In the genomic region with DNA sequence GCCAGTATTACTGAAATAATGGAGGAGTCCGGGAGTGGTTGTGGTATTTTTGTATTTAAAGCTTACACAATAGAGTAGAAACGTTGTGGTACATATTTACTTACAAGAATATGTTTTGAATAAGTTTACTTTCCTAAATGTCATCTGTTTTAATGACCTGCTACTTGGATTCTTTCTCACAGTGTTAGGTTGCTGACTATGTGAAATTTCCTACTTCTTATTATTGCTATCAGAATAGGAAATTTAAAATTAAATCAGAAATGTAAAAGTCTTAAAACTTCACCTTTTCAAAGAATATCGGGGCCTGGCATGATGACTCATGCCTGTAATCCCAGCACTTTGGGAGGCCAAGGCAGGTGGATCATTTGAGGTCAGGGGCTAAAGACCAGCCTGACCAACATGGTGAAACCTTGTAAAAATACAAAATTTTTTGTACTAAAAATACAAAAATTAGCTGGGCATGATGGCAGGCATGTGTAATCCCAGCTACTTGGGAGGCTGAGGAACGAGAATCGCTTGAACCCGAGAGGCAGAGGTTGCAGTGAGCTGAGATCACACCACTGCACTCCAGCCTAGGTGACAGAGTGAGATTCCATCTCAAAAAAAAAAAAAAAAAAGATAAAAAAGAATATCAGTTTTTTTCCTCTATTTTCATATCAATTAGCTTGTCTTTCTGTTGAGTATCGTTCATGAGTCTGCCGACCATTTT, we compare ENCODE assay signal across 1 cellular context.
TF ChIP-seq lines count a peak whose summit lies in the region.

No MANE protein-coding gene starts in this region.

TF ChIP-seq in HepG2, 621 proteins besides CTCF, POLR2A, EP300 and RAD21 (continued from another document and continues in another):
- TF ChIP-seq, protein P1, sequence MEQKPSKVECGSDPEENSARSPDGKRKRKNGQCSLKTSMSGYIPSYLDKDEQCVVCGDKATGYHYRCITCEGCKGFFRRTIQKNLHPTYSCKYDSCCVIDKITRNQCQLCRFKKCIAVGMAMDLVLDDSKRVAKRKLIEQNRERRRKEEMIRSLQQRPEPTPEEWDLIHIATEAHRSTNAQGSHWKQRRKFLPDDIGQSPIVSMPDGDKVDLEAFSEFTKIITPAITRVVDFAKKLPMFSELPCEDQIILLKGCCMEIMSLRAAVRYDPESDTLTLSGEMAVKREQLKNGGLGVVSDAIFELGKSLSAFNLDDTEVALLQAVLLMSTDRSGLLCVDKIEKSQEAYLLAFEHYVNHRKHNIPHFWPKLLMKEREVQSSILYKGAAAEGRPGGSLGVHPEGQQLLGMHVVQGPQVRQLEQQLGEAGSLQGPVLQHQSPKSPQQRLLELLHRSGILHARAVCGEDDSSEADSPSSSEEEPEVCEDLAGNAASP (CRISPR knock-in tag; IDR thresholded peaks at IDR 0.05; ENCODE audit: borderline replicate concordance): peak; percentile 98
- no peak for TF ChIP-seq ZFP1 (CRISPR knock-in tag; IDR thresholded peaks at IDR 0.05)
- no peak for TF ChIP-seq HINFP (CRISPR knock-in tag; IDR thresholded peaks at IDR 0.05; ENCODE audit: low read depth)
- TF ChIP-seq, protein P2, sequence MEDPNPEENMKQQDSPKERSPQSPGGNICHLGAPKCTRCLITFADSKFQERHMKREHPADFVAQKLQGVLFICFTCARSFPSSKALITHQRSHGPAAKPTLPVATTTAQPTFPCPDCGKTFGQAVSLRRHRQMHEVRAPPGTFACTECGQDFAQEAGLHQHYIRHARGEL (CRISPR knock-in tag; IDR thresholded peaks at IDR 0.05): no peak
- TF ChIP-seq, protein P3, sequence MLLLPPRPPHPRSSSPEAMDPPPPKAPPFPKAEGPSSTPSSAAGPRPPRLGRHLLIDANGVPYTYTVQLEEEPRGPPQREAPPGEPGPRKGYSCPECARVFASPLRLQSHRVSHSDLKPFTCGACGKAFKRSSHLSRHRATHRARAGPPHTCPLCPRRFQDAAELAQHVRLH (CRISPR knock-in tag; IDR thresholded peaks at IDR 0.05; ENCODE audit: borderline replicate concordance, low read depth): 0 out of 2 replicates have a peak, but pooled peaks have one; percentile 41
- no peak for TF ChIP-seq ZNF496 (CRISPR knock-in tag; IDR thresholded peaks at IDR 0.05; ENCODE audit: insufficient replicate concordance)
- TF ChIP-seq ZNF382 (CRISPR knock-in tag; IDR thresholded peaks at IDR 0.05; ENCODE audit: borderline replicate concordance): no peak
- TF ChIP-seq, protein P4, sequence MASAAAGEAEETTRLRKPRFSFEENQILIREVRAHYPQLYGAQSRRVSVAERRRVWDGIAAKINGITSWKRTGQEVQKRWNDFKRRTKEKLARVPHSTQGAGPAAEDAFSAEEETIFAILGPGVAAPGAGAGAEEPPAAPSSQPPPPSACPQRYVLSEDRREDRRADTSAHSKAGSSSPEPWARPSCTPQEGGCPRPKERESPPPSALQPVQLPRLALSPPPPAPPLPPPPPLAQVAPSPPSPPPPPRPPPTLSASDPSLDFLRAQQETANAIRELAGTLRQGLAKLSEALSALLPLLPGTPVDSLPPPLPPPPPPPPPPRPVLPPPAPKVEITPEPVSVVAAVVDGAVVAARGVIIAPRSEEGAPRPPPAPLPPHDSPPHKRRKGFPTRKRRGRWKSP (CRISPR knock-in tag; IDR thresholded peaks at IDR 0.05): no peak
- TF ChIP-seq ZNF83 (CRISPR knock-in tag; IDR thresholded peaks at IDR 0.05; ENCODE audit: borderline replicate concordance): no peak
- TF ChIP-seq, protein P5, sequence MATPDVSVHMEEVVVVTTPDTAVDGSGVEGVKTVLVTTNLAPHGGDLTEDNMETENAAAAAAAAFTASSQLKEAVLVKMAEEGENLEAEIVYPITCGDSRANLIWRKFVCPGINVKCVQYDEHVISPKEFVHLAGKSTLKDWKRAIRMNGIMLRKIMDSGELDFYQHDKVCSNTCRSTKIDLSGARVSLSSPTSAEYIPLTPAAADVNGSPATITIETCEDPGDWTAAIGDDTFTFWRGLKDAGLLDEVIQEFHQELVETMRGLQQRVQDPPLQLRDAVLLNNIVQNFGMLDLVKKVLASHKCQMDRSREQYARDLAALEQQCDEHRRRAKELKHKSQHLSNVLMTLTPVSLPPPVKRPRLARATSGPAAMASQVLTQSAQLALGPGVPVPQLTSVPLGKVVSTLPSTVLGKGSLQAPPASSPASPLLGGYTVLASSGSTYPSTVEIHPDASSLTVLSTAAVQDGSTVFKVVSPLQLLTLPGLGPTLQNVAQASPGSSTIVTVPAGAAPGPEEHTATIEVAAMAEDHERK (CRISPR knock-in tag; IDR thresholded peaks at IDR 0.05; ENCODE audit: low read depth): no peak
- peak; percentile 37 for TF ChIP-seq GABPB1 (CRISPR knock-in tag; IDR thresholded peaks at IDR 0.05)
- no peak for TF ChIP-seq ZNF720 (CRISPR knock-in tag; IDR thresholded peaks at IDR 0.05)
- TF ChIP-seq, protein P6, sequence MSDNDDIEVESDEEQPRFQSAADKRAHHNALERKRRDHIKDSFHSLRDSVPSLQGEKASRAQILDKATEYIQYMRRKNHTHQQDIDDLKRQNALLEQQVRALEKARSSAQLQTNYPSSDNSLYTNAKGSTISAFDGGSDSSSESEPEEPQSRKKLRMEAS (IDR thresholded peaks at IDR 0.05): peak; percentile 54; the same call in 1 of the 2 replicates
- TF ChIP-seq ZFP41 (CRISPR knock-in tag; IDR thresholded peaks at IDR 0.05; ENCODE audit: borderline replicate concordance): no peak
- TF ChIP-seq RFX3 (CRISPR knock-in tag; IDR thresholded peaks at IDR 0.05): no peak
- peak; percentile 84; the same call in 1 of the 2 replicates for TF ChIP-seq IKZF5 (CRISPR knock-in tag; IDR thresholded peaks at IDR 0.05)
- peak; percentile 82 for TF ChIP-seq KLF6 (CRISPR knock-in tag; IDR thresholded peaks at IDR 0.05)
- TF ChIP-seq ZNF253 (CRISPR knock-in tag; IDR thresholded peaks at IDR 0.05; ENCODE audit: borderline replicate concordance): no peak
- peak; percentile 59; the same call in 1 of the 2 replicates for TF ChIP-seq MAFF (IDR thresholded peaks at IDR 0.05; ENCODE audit: low read depth, low read length)
- no peak for TF ChIP-seq TEF (CRISPR knock-in tag; IDR thresholded peaks at IDR 0.05)
- TF ChIP-seq ELF1 (CRISPR knock-in tag; IDR thresholded peaks at IDR 0.05): no peak
- 0 out of 2 replicates have a peak, but pooled peaks have one; percentile 17 for TF ChIP-seq KDM2A (CRISPR knock-in tag; IDR thresholded peaks at IDR 0.05; ENCODE audit: borderline replicate concordance, low read depth)
- TF ChIP-seq KAT7 (CRISPR knock-in tag; IDR thresholded peaks at IDR 0.05; ENCODE audit: borderline replicate concordance): peak; percentile 75; the same call in 1 of the 2 replicates
- peak; percentile 92 for TF ChIP-seq MED1 (CRISPR knock-in tag; IDR thresholded peaks at IDR 0.05)
- TF ChIP-seq ARNT (IDR thresholded peaks at IDR 0.05): no peak
- peak; percentile 36; the same call in 1 of the 2 replicates for TF ChIP-seq ZNF362 (CRISPR knock-in tag; IDR thresholded peaks at IDR 0.05; ENCODE audit: borderline replicate concordance)
- peak; percentile 43; the same call in 1 of the 2 replicates for TF ChIP-seq FOXK1 (CRISPR knock-in tag; IDR thresholded peaks at IDR 0.05; ENCODE audit: borderline replicate concordance, low read depth)
- TF ChIP-seq ZNF224 (CRISPR knock-in tag; IDR thresholded peaks at IDR 0.05): no peak
- TF ChIP-seq, protein P7, sequence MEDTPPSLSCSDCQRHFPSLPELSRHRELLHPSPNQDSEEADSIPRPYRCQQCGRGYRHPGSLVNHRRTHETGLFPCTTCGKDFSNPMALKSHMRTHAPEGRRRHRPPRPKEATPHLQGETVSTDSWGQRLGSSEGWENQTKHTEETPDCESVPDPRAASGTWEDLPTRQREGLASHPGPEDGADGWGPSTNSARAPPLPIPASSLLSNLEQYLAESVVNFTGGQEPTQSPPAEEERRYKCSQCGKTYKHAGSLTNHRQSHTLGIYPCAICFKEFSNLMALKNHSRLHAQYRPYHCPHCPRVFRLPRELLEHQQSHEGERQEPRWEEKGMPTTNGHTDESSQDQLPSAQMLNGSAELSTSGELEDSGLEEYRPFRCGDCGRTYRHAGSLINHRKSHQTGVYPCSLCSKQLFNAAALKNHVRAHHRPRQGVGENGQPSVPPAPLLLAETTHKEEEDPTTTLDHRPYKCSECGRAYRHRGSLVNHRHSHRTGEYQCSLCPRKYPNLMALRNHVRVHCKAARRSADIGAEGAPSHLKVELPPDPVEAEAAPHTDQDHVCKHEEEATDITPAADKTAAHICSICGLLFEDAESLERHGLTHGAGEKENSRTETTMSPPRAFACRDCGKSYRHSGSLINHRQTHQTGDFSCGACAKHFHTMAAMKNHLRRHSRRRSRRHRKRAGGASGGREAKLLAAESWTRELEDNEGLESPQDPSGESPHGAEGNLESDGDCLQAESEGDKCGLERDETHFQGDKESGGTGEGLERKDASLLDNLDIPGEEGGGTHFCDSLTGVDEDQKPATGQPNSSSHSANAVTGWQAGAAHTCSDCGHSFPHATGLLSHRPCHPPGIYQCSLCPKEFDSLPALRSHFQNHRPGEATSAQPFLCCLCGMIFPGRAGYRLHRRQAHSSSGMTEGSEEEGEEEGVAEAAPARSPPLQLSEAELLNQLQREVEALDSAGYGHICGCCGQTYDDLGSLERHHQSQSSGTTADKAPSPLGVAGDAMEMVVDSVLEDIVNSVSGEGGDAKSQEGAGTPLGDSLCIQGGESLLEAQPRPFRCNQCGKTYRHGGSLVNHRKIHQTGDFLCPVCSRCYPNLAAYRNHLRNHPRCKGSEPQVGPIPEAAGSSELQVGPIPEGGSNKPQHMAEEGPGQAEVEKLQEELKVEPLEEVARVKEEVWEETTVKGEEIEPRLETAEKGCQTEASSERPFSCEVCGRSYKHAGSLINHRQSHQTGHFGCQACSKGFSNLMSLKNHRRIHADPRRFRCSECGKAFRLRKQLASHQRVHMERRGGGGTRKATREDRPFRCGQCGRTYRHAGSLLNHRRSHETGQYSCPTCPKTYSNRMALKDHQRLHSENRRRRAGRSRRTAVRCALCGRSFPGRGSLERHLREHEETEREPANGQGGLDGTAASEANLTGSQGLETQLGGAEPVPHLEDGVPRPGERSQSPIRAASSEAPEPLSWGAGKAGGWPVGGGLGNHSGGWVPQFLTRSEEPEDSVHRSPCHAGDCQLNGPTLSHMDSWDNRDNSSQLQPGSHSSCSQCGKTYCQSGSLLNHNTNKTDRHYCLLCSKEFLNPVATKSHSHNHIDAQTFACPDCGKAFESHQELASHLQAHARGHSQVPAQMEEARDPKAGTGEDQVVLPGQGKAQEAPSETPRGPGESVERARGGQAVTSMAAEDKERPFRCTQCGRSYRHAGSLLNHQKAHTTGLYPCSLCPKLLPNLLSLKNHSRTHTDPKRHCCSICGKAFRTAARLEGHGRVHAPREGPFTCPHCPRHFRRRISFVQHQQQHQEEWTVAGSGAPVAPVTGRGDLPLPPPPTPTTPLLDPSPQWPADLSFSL (CRISPR knock-in tag; IDR thresholded peaks at IDR 0.05): peak; percentile 45; the same call in 1 of the 2 replicates
- peak; percentile 15; the same call in 1 of the 2 replicates for TF ChIP-seq ZNF792 (CRISPR knock-in tag; IDR thresholded peaks at IDR 0.05)
- TF ChIP-seq, protein P8, sequence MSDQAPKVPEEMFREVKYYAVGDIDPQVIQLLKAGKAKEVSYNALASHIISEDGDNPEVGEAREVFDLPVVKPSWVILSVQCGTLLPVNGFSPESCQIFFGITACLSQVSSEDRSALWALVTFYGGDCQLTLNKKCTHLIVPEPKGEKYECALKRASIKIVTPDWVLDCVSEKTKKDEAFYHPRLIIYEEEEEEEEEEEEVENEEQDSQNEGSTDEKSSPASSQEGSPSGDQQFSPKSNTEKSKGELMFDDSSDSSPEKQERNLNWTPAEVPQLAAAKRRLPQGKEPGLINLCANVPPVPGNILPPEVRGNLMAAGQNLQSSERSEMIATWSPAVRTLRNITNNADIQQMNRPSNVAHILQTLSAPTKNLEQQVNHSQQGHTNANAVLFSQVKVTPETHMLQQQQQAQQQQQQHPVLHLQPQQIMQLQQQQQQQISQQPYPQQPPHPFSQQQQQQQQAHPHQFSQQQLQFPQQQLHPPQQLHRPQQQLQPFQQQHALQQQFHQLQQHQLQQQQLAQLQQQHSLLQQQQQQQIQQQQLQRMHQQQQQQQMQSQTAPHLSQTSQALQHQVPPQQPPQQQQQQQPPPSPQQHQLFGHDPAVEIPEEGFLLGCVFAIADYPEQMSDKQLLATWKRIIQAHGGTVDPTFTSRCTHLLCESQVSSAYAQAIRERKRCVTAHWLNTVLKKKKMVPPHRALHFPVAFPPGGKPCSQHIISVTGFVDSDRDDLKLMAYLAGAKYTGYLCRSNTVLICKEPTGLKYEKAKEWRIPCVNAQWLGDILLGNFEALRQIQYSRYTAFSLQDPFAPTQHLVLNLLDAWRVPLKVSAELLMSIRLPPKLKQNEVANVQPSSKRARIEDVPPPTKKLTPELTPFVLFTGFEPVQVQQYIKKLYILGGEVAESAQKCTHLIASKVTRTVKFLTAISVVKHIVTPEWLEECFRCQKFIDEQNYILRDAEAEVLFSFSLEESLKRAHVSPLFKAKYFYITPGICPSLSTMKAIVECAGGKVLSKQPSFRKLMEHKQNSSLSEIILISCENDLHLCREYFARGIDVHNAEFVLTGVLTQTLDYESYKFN (CRISPR knock-in tag; conservative IDR thresholded peaks at IDR 0.05): peak; percentile 88
- no peak for TF ChIP-seq ZNF75D (CRISPR knock-in tag; IDR thresholded peaks at IDR 0.05; ENCODE audit: borderline replicate concordance)
- TF ChIP-seq GATAD2A (CRISPR knock-in tag; IDR thresholded peaks at IDR 0.05): peak; percentile 90
